17 cellular contexts compared by ENCODE assay signal in genomic region chr2:217010173-217010572, GRCh38.
DNase-seq lines count a peak whose midpoint lies in the region; ATAC-seq and TF ChIP-seq lines count a peak whose summit lies in the region.
"Had no signal": no experiment of that assay in that cellular context is flagged by ENCODE, and none has a peak within 500 bp of the region (broad histone marks: within the 10 kb centered on the region; RNA-seq: fewer than 3 reads in every experiment).

No MANE protein-coding gene starts in this region.

- TF ChIP-seq RAD21 in IMR-90 (IDR thresholded peaks at IDR 0.05; ENCODE audit: low read length): no peak

- peak overlapping the region; percentile 33; the same call in 1 of the 2 replicates for H2AK5ac ChIP-seq in IMR-90 (ENCODE audit: low read depth, low read length)

- in situ Hi-C loops in IMR-90 (cut with MboI; ENCODE audit: low sequenced_read_pairs): no loop called here

- no peaks in the 10 kb centered on the region for H4K20me1 ChIP-seq in IMR-90 (ENCODE audit: insufficient read depth, low read length)
- H4K20me1 ChIP-seq: BLaER1 had no signal

- H2BK20ac ChIP-seq in IMR-90 (ENCODE audit: low read depth, low read length): no peak overlapping the region

- H3K36me3 ChIP-seq in IMR-90 (ENCODE audit: control insufficient read depth, insufficient read depth, low read length) (no peaks in the 10 kb centered on the region), right lobe of liver (no peaks in the 10 kb centered on the region)
- H3K36me3 ChIP-seq: BLaER1 had no signal

- H3K23ac ChIP-seq in IMR-90 (ENCODE audit: low read depth, low read length): no peak overlapping the region

- no peak overlapping the region for H3K4me3 ChIP-seq in IMR-90 (ENCODE audit: insufficient read depth, low read depth, low read length)
- H3K4me3 ChIP-seq in fibroblast of villous mesenchyme (ENCODE audit: low read depth, low read length): no peak overlapping the region
- H3K4me3 ChIP-seq in right lobe of liver: no peak overlapping the region
- H3K4me3 ChIP-seq: BLaER1 had no signal

- intact Hi-C loops in IMR-90 (cut with micrococcal nuclease): no loop called here
- intact Hi-C loops in right lobe of liver (cut with DNase I): no loop called here

- dilution Hi-C loops in IMR-90 (cut with HindIII; ENCODE audit: low sequenced_read_pairs, unreplicated experiment): no loop called here

- H3K4me1 ChIP-seq in IMR-90 (ENCODE audit: control insufficient read depth, insufficient read depth, low read length): peaks cover 3% of the 10 kb centered on the region; the same call in 1 of the 2 replicates
- peaks cover 0 to 14% (median 0%) of the 10 kb centered on the region in 4 donors for H3K4me1 ChIP-seq in right lobe of liver
- H3K4me1 ChIP-seq: Caco-2 had no signal

- H2AK9ac ChIP-seq in IMR-90 (replicated peaks; ENCODE audit: low read depth, low read length, poor library complexity): peak overlapping the region; percentile 38

- H3K9me3 ChIP-seq in IMR-90 (ENCODE audit: control insufficient read depth, insufficient read depth, low read length): no peaks in the 10 kb centered on the region
- no peaks in the 10 kb centered on the region for H3K9me3 ChIP-seq in right lobe of liver
- H3K9me3 ChIP-seq: Caco-2 had no signal

- no peak; the same call in 1 of the 2 replicates for ATAC-seq in IMR-90 (ENCODE audit: low read depth)
- ATAC-seq in right lobe of liver: peak; percentile 93 to 97 (median 95)
- no peak for ATAC-seq in GM21367 (IDR thresholded peaks at IDR 0.05; ENCODE audit: unreplicated experiment)
- ATAC-seq: HCT116 had no signal

- POLR2A ChIA-PET in IMR-90 (lab: Charles Lee; ENCODE audit: unreplicated experiment): no interaction called here

- H3K9me1 ChIP-seq in IMR-90 (ENCODE audit: insufficient read depth, low read length): no peaks in the 10 kb centered on the region

- H3K9ac ChIP-seq in IMR-90 (ENCODE audit: low read depth, low read length): no peak overlapping the region
- H3K9ac ChIP-seq: BLaER1, KMS-11 had no signal

- H3K56ac ChIP-seq in IMR-90 (ENCODE audit: extremely low read depth, insufficient read depth, low read length): no peak overlapping the region

- H3K27me3 ChIP-seq in IMR-90 (ENCODE audit: control insufficient read depth, insufficient read depth, low read length): peaks cover 2% of the 10 kb centered on the region; the same call in 1 of the 2 replicates
- no peaks in the 10 kb centered on the region for H3K27me3 ChIP-seq in right lobe of liver
- H3K27me3 ChIP-seq: BLaER1 had no signal

- BruUV-seq in IMR-90 (replicated peaks; lab: Mats Ljungman, UMichigan): no TSS peak

- no peak overlapping the region; the same call in none of the 2 replicates for H3K14ac ChIP-seq in IMR-90 (replicated peaks; ENCODE audit: low read depth, low read length)

- CTCF ChIA-PET in IMR-90 (lab: Yijun Ruan, JAX): no interaction called here

- TF ChIP-seq CTCF in IMR-90 (conservative IDR thresholded peaks at IDR 0.05; ENCODE audit: low read depth, low read length) (no peak), fibroblast of villous mesenchyme (IDR thresholded peaks at IDR 0.05; ENCODE audit: insufficient read depth, low read depth, low read length) (no peak), right lobe of liver (IDR thresholded peaks at IDR 0.05) (no peak)

- H4K91ac ChIP-seq in IMR-90 (ENCODE audit: insufficient read depth, low read depth, low read length): no peak overlapping the region

- no peak overlapping the region for H2BK5ac ChIP-seq in IMR-90 (ENCODE audit: low read depth, low read length, poor library complexity, severe bottlenecking)

- H2BK120ac ChIP-seq in IMR-90 (ENCODE audit: low read depth, low read length): no peak overlapping the region

- H3K27ac ChIP-seq in IMR-90 (ENCODE audit: insufficient read depth, low read length): no peak overlapping the region
- peak overlapping the region in 1 of 3 donors; percentile 53 for H3K27ac ChIP-seq in right lobe of liver
- H3K27ac ChIP-seq: 22Rv1, BLaER1, KMS-11 had no signal

- no peak overlapping the region for H2AFZ ChIP-seq in IMR-90 (replicated peaks; ENCODE audit: low read length, poor library complexity)

- DNase-seq in DMS153 (lab: John Stamatoyannopoulos, UW): peak; percentile 21
- DNase-seq in DMS153 treated with DMSO at 0.1 percent for 48 hours (lab: John Stamatoyannopoulos, UW; ENCODE audit: unreplicated experiment): no peak
- DNase-seq in IMR-90: peak; percentile 13
- DNase-seq in fibroblast of villous mesenchyme (ENCODE audit: low read depth): peak; percentile 58
- no peak for DNase-seq in right lobe of liver
- no peak for DNase-seq in stimulated activated CD8-positive, alpha-beta memory T cell treated with anti-CD3 and anti-CD28 coated beads, Interleukin-4, amount 100 ng/mL, for 48 hours
- no peak for DNase-seq in UCSD-AML1 (lab: John Stamatoyannopoulos, UW; ENCODE audit: unreplicated experiment)
- DNase-seq: AML-193; Caco-2; CD8-positive, alpha-beta memory T cell; DND-41; GDM1 had no signal

- no peak overlapping the region for H3K18ac ChIP-seq in IMR-90 (ENCODE audit: low read depth, low read length)

- H3K4me2 ChIP-seq in IMR-90 (ENCODE audit: low read depth, low read length): no peak overlapping the region
- H3K4me2 ChIP-seq: BLaER1, KMS-11 had no signal

- no CpG with 5 or more reads among the region's 3 CpGs for WGBS in IMR-90 (ENCODE audit: extremely low coverage in 2 of 2, insufficient read length in 1 of 2), 2 experiments
- WGBS in right lobe of liver (ENCODE audit: insufficient coverage, low coverage, low lambda C conversion rate, missing lambda C conversion rate): 11% methylated on average over 3 of the region's 3 CpGs

- TF ChIP-seq POLR2A in IMR-90 (IDR thresholded peaks at IDR 0.05; ENCODE audit: low read depth, low read length) (no peak), right lobe of liver (IDR thresholded peaks at IDR 0.05) (no peak)

- no peaks in the 10 kb centered on the region for H3K79me1 ChIP-seq in IMR-90 (ENCODE audit: low read depth in 1 of 2, low read length in 2 of 2)

- no peak overlapping the region for H2BK15ac ChIP-seq in IMR-90 (ENCODE audit: low read depth, low read length)

- 0 out of 2 replicates have a peak overlapping the region, but pooled peaks have one; percentile 30 for H3K4ac ChIP-seq in IMR-90 (ENCODE audit: low read depth, low read length)

- H4K8ac ChIP-seq in IMR-90 (ENCODE audit: low read depth in 2 of 2, low read length in 2 of 2): no peak overlapping the region

- H4K5ac ChIP-seq in IMR-90 (ENCODE audit: low read depth, low read length): no peak overlapping the region; the same call in 1 of the 2 replicates

TF ChIP-seq in IMR-90, 13 proteins besides CTCF, POLR2A, EP300 and RAD21:
- no peak for TF ChIP-seq RFX5 (IDR thresholded peaks at IDR 0.05; ENCODE audit: low read depth, low read length)
- no peak for TF ChIP-seq MXI1 (IDR thresholded peaks at IDR 0.05; ENCODE audit: borderline replicate concordance, low read depth, low read length)
- no peak for TF ChIP-seq RCOR1 (IDR thresholded peaks at IDR 0.05; ENCODE audit: insufficient replicate concordance, low read length)
- TF ChIP-seq MAZ (IDR thresholded peaks at IDR 0.05; ENCODE audit: borderline replicate concordance, low read depth, low read length): no peak
- peak; percentile 16; the same call in 1 of the 2 replicates for TF ChIP-seq CEBPB (IDR thresholded peaks at IDR 0.05; ENCODE audit: low read depth, low read length)
- no peak for TF ChIP-seq CHD1 (IDR thresholded peaks at IDR 0.05; ENCODE audit: low read depth, low read length)
- no peak for TF ChIP-seq FOS (IDR thresholded peaks at IDR 0.05; ENCODE audit: low read depth, low read length)
- no peak for TF ChIP-seq ELK1 (IDR thresholded peaks at IDR 0.05; ENCODE audit: borderline replicate concordance, low read depth, low read length)

Comparison
In these comparisons a context has a peak if more than half of its experiments do, and no peak if none do; other contexts are left out.
1. DNase-seq: peak in DMS153 (single experiment), IMR-90 (single experiment) and fibroblast of villous mesenchyme (single experiment); none in DMS153 treated with DMSO at 0.1 percent for 48 hours (single experiment), right lobe of liver (0 of 3), stimulated activated CD8-positive, alpha-beta memory T cell treated with anti-CD3 and anti-CD28 coated beads, Interleukin-4, amount 100 ng/mL, for 48 hours (single experiment) and UCSD-AML1 (single experiment).
2. ATAC-seq: peak in right lobe of liver (4 of 4); none in IMR-90 (single experiment) and GM21367 (single experiment).